In the genomic region with DNA sequence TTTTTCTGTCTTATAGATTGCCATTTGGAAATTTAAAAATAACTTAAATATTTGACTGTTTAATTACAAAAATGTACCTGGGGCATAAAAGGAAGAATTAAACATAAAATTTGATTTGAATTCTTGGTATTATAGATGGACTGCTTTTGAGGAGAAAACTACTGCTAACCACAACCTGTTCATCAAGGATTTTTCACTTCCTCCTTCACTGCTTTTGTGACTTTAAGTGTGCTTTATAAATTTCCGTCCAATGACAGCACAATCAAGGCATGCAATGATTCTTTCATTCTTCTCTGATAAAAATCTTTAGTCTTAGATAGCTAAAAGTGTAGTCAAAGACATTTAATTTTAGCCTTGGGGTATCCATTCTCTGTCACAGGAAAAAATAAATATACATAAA, we compare ENCODE assay signal across 25 cellular contexts.
"Had no signal": no experiment of that assay in that cellular context is flagged by ENCODE, and none has a peak within 500 bp of the region (broad histone marks: within the 10 kb centered on the region; RNA-seq: fewer than 3 reads in every experiment).

No MANE protein-coding gene starts in this region.

- FAIRE-seq: bronchial epithelial cell had no signal

- H3K9me3 Mint-ChIP-seq: dendritic cell treated with granulocyte-macrophage colony-stimulating factor and Interleukin-4, amounts not matched to agents 40 ng/mL and 50 ng/mL, for 4 days; neural progenitor cell had no signal

- H3K4me2 ChIP-seq: neural progenitor cell had no signal

- H3K4me1 ChIP-seq: esophagus muscularis mucosa, foreskin keratinocyte, heart left ventricle, neural progenitor cell, right atrium auricular region, spleen, suprapubic skin, tibial artery had no signal

- DNase-seq: activated CD4-positive, alpha-beta T cell treated with anti-CD3 and anti-CD28 coated beads for 4 hours; activated CD4-positive, alpha-beta T cell treated with anti-CD3 and anti-CD28 coated beads, Interleukin-2, amount 50 U/mL, for 4 hours; activated naive CD4-positive, alpha-beta T cell; activated T-cell treated with anti-CD3 and anti-CD28 coated beads for 4 hours; activated T-cell treated with anti-CD3 and anti-CD28 coated beads, Interleukin-2, amount 50 U/mL, for 72 hours; effector CD4-positive, alpha-beta T cell; heart left ventricle; hypothalamus; immature natural killer cell; kidney; left colon; naive thymus-derived CD8-positive, alpha-beta T cell; occipital lobe; spleen; stimulated activated naive CD4-positive, alpha-beta T cell; tibial artery had no signal

- H3K27me3 Mint-ChIP-seq: central memory CD8-positive, alpha-beta T cell; dendritic cell treated with granulocyte-macrophage colony-stimulating factor and Interleukin-4, amounts not matched to agents 40 ng/mL and 50 ng/mL, for 4 days had no signal

- H3K4me3 Mint-ChIP-seq: activated T-cell treated with anti-CD3 and anti-CD28 coated beads, Interleukin-2, amount 50 U/mL, for 72 hours; central memory CD8-positive, alpha-beta T cell; dendritic cell treated with granulocyte-macrophage colony-stimulating factor and Interleukin-4, amounts not matched to agents 40 ng/mL and 50 ng/mL, for 4 days; immature natural killer cell; naive thymus-derived CD8-positive, alpha-beta T cell; neural progenitor cell had no signal

- H3K36me3 ChIP-seq: esophagus muscularis mucosa, heart left ventricle, neural progenitor cell, right atrium auricular region, spleen, suprapubic skin, tibial artery had no signal

- H3K9me3 ChIP-seq: esophagus muscularis mucosa, heart left ventricle, right atrium auricular region, spleen, suprapubic skin, tibial artery had no signal

- H3K27ac ChIP-seq: esophagus muscularis mucosa, foreskin keratinocyte, heart left ventricle, neural progenitor cell, right atrium auricular region, spleen, suprapubic skin, tibial artery had no signal

- ATAC-seq: activated naive CD4-positive, alpha-beta T cell treated with anti-CD3 and anti-CD28 coated beads, Interleukin-2, amount 50 U/mL, for 72 hours; activated T-cell treated with anti-CD3 and anti-CD28 coated beads, Interleukin-2, amount 50 U/mL, for 72 hours; heart left ventricle; left colon; naive thymus-derived CD8-positive, alpha-beta T cell had no signal

- H3K4me3 ChIP-seq: esophagus muscularis mucosa, heart left ventricle, neural progenitor cell, right atrium auricular region, spleen, suprapubic skin, tibial artery had no signal

- H3K36me3 Mint-ChIP-seq: activated naive CD4-positive, alpha-beta T cell treated with anti-CD3 and anti-CD28 coated beads, Interleukin-2, amount 50 U/mL, for 72 hours; immature natural killer cell; naive thymus-derived CD8-positive, alpha-beta T cell; neural progenitor cell had no signal

- H3K27me3 ChIP-seq: esophagus muscularis mucosa, heart left ventricle, neural progenitor cell, right atrium auricular region, spleen, suprapubic skin, tibial artery had no signal

- H3K27ac Mint-ChIP-seq: activated naive CD4-positive, alpha-beta T cell treated with anti-CD3 and anti-CD28 coated beads, Interleukin-2, amount 50 U/mL, for 72 hours; activated T-cell treated with anti-CD3 and anti-CD28 coated beads, Interleukin-2, amount 50 U/mL, for 72 hours; dendritic cell treated with granulocyte-macrophage colony-stimulating factor and Interleukin-4, amounts not matched to agents 40 ng/mL and 50 ng/mL, for 4 days; immature natural killer cell; naive thymus-derived CD8-positive, alpha-beta T cell; neural progenitor cell had no signal

- H2AFZ ChIP-seq: neural progenitor cell had no signal

- H3K4me1 Mint-ChIP-seq: central memory CD8-positive, alpha-beta T cell; immature natural killer cell; naive thymus-derived CD8-positive, alpha-beta T cell had no signal

- H3K9ac ChIP-seq: neural progenitor cell had no signal
